In genomic region chr11:131504199-131504949, GRCh38 we compare ENCODE assay signal across 9 cellular contexts.
DNase-seq lines count a peak whose midpoint lies in the region; ATAC-seq and TF ChIP-seq lines count a peak whose summit lies in the region.
"Had no signal": no experiment of that assay in that cellular context is flagged by ENCODE, and none has a peak within 500 bp of the region (broad histone marks: within the 10 kb centered on the region; RNA-seq: fewer than 3 reads in every experiment).

No MANE protein-coding gene starts in this region.

- intact Hi-C loops in heart right ventricle (cut with DNase I) = loop anchor here in 6 of 10 donors (5.0 to 10.0 kb wide), 5 partner anchors 90 to 440 kb away; no protein-coding TSS in a partner anchor

- H3K4me1 ChIP-seq in HUES64 (ENCODE audit: insufficient read depth, low read length) (peaks cover 10% of the 10 kb centered on the region; the same call in 1 of the 2 replicates), SJCRH30 (no peaks in the 10 kb centered on the region), heart right ventricle (no peaks in the 10 kb centered on the region)
- H3K4me1 ChIP-seq: ascending aorta had no signal

- peak in 7 of 9 donors; percentile 20 to 43 (median 29) for TF ChIP-seq CTCF in heart right ventricle (IDR thresholded peaks at IDR 0.05)

- H3K9me3 ChIP-seq in HUES64 (ENCODE audit: insufficient read depth, low read depth, low read length) (no peaks in the 10 kb centered on the region), SJCRH30 (replicated peaks) (no peaks in the 10 kb centered on the region), heart right ventricle (no peaks in the 10 kb centered on the region)
- H3K9me3 ChIP-seq: ascending aorta had no signal

- H3K36me3 ChIP-seq in HUES64 (ENCODE audit: insufficient read depth, low read length) (no peaks in the 10 kb centered on the region), SJCRH30 (no peaks in the 10 kb centered on the region), heart right ventricle (no peaks in the 10 kb centered on the region)
- H3K36me3 ChIP-seq: ascending aorta had no signal

- WGBS in HUES64 = 72% methylated on average over 15 of the region's 15 CpGs
- WGBS in heart right ventricle, 2 donors = 38% methylated on average over 15 of the region's 15 CpGs

- ATAC-seq in heart right ventricle (peak in 6 of 8 donors; percentile 41 to 86 (median 54)), GM21717 (IDR thresholded peaks at IDR 0.05; ENCODE audit: unreplicated experiment) (no peak)

- H3K27me3 ChIP-seq in HUES64 (ENCODE audit: insufficient read depth, low read length) (no peaks in the 10 kb centered on the region), SJCRH30 (no peaks in the 10 kb centered on the region), heart right ventricle (peaks cover 0 to 30% (median 8%) of the 10 kb centered on the region in 7 donors)
- H3K27me3 ChIP-seq: ascending aorta had no signal

- no peak overlapping the region for H3K4me3 ChIP-seq in HUES64 (ENCODE audit: low read length)
- H3K4me3 ChIP-seq in SJCRH30 = no peak overlapping the region
- H3K4me3 ChIP-seq in heart right ventricle = no peak overlapping the region
- H3K4me3 ChIP-seq: ascending aorta, smooth muscle cell had no signal

- no peak overlapping the region for H3K27ac ChIP-seq in HUES64 (ENCODE audit: low read depth, low read length)
- no peak overlapping the region for H3K27ac ChIP-seq in SJCRH30
- no peak overlapping the region for H3K27ac ChIP-seq in heart right ventricle
- H3K27ac ChIP-seq: ascending aorta had no signal

- H3K9ac ChIP-seq in HUES64 (ENCODE audit: low read depth, low read length) = peak overlapping the region; percentile 50; the same call in 1 of the 2 replicates

- DNase-seq in SJCRH30 = peak; percentile 24 to 45
- DNase-seq in heart right ventricle = no peak
- DNase-seq in putamen (ENCODE audit: low spot score) = peak; percentile 77
- no peak for DNase-seq in SW 1271 (lab: John Stamatoyannopoulos, UW)
- no peak for DNase-seq in AG08395 (ENCODE audit: low spot score)

Comparison
In these comparisons a context has a peak if more than half of its experiments do, and no peak if none do; other contexts are left out.
1. DNase-seq: peak in SJCRH30 (2 of 2) and putamen (single experiment); none in heart right ventricle (0 of 2), SW 1271 (0 of 2) and AG08395 (single experiment).